ENCODE assay signal across 32 cellular contexts in genomic region chr15:52731732-52732470, GRCh38. TPM values are rescaled to one million over a fixed set of nuclear protein-coding genes. Genes with fewer than 3 reads are reported as not detected.
DNase-seq lines count a peak whose midpoint lies in the region; ATAC-seq and TF ChIP-seq lines count a peak whose summit lies in the region.
"Had no signal": no experiment of that assay in that cellular context is flagged by ENCODE, and none has a peak within 500 bp of the region (broad histone marks: within the 10 kb centered on the region; RNA-seq: fewer than 3 reads in every experiment).

No MANE protein-coding gene starts in this region.

- peaks cover 37% of the 10 kb centered on the region for H3K4me1 Mint-ChIP-seq in activated CD4-positive, alpha-beta memory T cell treated with anti-CD3 and anti-CD28 coated beads for 36 hours (ENCODE audit: low read depth)
- H3K4me1 Mint-ChIP-seq in activated CD4-positive, alpha-beta memory T cell treated with anti-CD3 and anti-CD28 coated beads, Interleukin-2, amount 10 ng/mL, durations not matched to agents 7 days and 5 days = peaks cover 54% of the 10 kb centered on the region

- no peak overlapping the region for H3K27ac ChIP-seq in OCI-LY3 (ENCODE audit: low read length)
- peak overlapping the region; percentile 68 to 89 (median 86) for H3K27ac ChIP-seq in gastrocnemius medialis
- H3K27ac ChIP-seq: 22Rv1, hepatocyte, neutrophil, prostate gland, sigmoid colon, thoracic aorta had no signal

- no peak overlapping the region for H3K4me3 Mint-ChIP-seq in activated CD4-positive, alpha-beta memory T cell treated with anti-CD3 and anti-CD28 coated beads for 36 hours
- H3K4me3 Mint-ChIP-seq in activated CD4-positive, alpha-beta memory T cell treated with anti-CD3 and anti-CD28 coated beads, Interleukin-2, amount 10 ng/mL, durations not matched to agents 7 days and 5 days = no peak overlapping the region
- H3K4me3 Mint-ChIP-seq: CD4-positive, alpha-beta T cell; GM23338; HFFc6; memory B cell had no signal

- H3K9ac ChIP-seq in OCI-LY3 (ENCODE audit: low read length) = no peak overlapping the region

- in situ Hi-C loops in gastrocnemius medialis (cut with MboI; ENCODE audit: low sequenced_read_pairs in 4 of 4) = loop anchor here (5.0 to 25.0 kb wide), 7 partner anchors 50 to 480 kb away; partner anchors contain the start of gene MYO5A (in 1 of the 4)

- no peaks in the 10 kb centered on the region for H3K36me3 ChIP-seq in OCI-LY3 (replicated peaks; ENCODE audit: low read depth, low read length)
- no peaks in the 10 kb centered on the region for H3K36me3 ChIP-seq in gastrocnemius medialis
- H3K36me3 ChIP-seq in BE2C = no peaks in the 10 kb centered on the region
- H3K36me3 ChIP-seq: neutrophil, prostate gland, sigmoid colon, thoracic aorta had no signal

- H3K4me2 ChIP-seq in OCI-LY3 (ENCODE audit: low read length) = no peak overlapping the region
- H3K4me2 ChIP-seq: GM23338, hepatocyte had no signal

- no peak for DNase-seq in activated CD4-positive, alpha-beta memory T cell treated with anti-CD3 and anti-CD28 coated beads for 36 hours
- DNase-seq in activated CD4-positive, alpha-beta memory T cell treated with anti-CD3 and anti-CD28 coated beads, Interleukin-2, amount 10 ng/mL, durations not matched to agents 7 days and 5 days = no peak
- peak; percentile 41 for DNase-seq in dermis blood vessel endothelial cell
- peak in 1 of 2 donors; percentile 40 for DNase-seq in gastrocnemius medialis
- no peak for DNase-seq in BE2C
- DNase-seq in activated CD4-positive, alpha-beta T cell treated with anti-CD3 and anti-CD28 coated beads, Interleukin-2, amount 50 U/mL, for 1 hour = no peak
- DNase-seq: activated CD4-positive, alpha-beta T cell treated with anti-CD3 and anti-CD28 coated beads for 1 hour; activated T-cell treated with anti-CD3 and anti-CD28 coated beads for 4 hours; aorta; CD4-positive, alpha-beta T cell; cortex of kidney; HFFc6; left cardiac atrium; NCI-H1092; NCI-H187; NCI-H526; sigmoid colon; stimulated activated CD4-positive, alpha-beta T cell treated with anti-CD3 and anti-CD28 coated beads, Interleukin-15, amount 100 ng/mL, for 24 hours; stimulated activated naive CD4-positive, alpha-beta T cell treated with Interleukin-2 at 50 U/mL for 16 hours; T-helper 1 cell had no signal

- H3K9me3 ChIP-seq in OCI-LY3 (ENCODE audit: insufficient read depth, low read length) (no peaks in the 10 kb centered on the region), gastrocnemius medialis (no peaks in the 10 kb centered on the region), BE2C (no peaks in the 10 kb centered on the region)
- H3K9me3 ChIP-seq: neutrophil, prostate gland, sigmoid colon, thoracic aorta had no signal

- H3K4me3 ChIP-seq in OCI-LY3 (ENCODE audit: low read length) (no peak overlapping the region), gastrocnemius medialis (no peak overlapping the region), BE2C (ENCODE audit: low read depth, low read length) (no peak overlapping the region)
- H3K4me3 ChIP-seq: GM23338, hepatocyte, prostate gland, sigmoid colon, thoracic aorta had no signal

- peak; percentile 6 to 28 for ATAC-seq in gastrocnemius medialis
- no peak for ATAC-seq in HG02981 (IDR thresholded peaks at IDR 0.05; ENCODE audit: unreplicated experiment)
- ATAC-seq: GM23338, left cardiac atrium had no signal

- H3K27me3 Mint-ChIP-seq in activated CD4-positive, alpha-beta memory T cell treated with anti-CD3 and anti-CD28 coated beads for 36 hours = no peaks in the 10 kb centered on the region
- no peaks in the 10 kb centered on the region for H3K27me3 Mint-ChIP-seq in activated CD4-positive, alpha-beta memory T cell treated with anti-CD3 and anti-CD28 coated beads, Interleukin-2, amount 10 ng/mL, durations not matched to agents 7 days and 5 days
- H3K27me3 Mint-ChIP-seq: CD4-positive, alpha-beta T cell; memory B cell had no signal

- intact Hi-C loops in activated CD4-positive, alpha-beta memory T cell treated with anti-CD3 and anti-CD28 coated beads for 36 hours (cut with micrococcal nuclease) = loop anchor here (2.0 to 5.0 kb wide), 2 partner anchors 203 to 270 kb away; partner anchors contain the start of gene MYO5A
- intact Hi-C loops in gastrocnemius medialis (cut with DNase I; ENCODE audit: low total_unique reads) = loop anchor here (5.0 to 10.0 kb wide), 2 partner anchors 100 to 177 kb away; no protein-coding TSS in a partner anchor

- no peaks in the 10 kb centered on the region for H3K9me3 Mint-ChIP-seq in activated CD4-positive, alpha-beta memory T cell treated with anti-CD3 and anti-CD28 coated beads for 36 hours
- H3K9me3 Mint-ChIP-seq in activated CD4-positive, alpha-beta memory T cell treated with anti-CD3 and anti-CD28 coated beads, Interleukin-2, amount 10 ng/mL, durations not matched to agents 7 days and 5 days = no peaks in the 10 kb centered on the region
- H3K9me3 Mint-ChIP-seq: CD4-positive, alpha-beta T cell; HFFc6; memory B cell had no signal

- TF ChIP-seq CTCF in OCI-LY3 (IDR thresholded peaks at IDR 0.05; ENCODE audit: low read depth, low read length) = no peak
- TF ChIP-seq CTCF in gastrocnemius medialis (IDR thresholded peaks at IDR 0.05 in 4 of 5, conservative IDR thresholded peaks at IDR 0.05 in 1 of 5) = no peak
- TF ChIP-seq CTCF in BE2C (IDR thresholded peaks at IDR 0.05; ENCODE audit: low read depth, low read length) = no peak

- no peaks in the 10 kb centered on the region for H3K36me3 Mint-ChIP-seq in activated CD4-positive, alpha-beta memory T cell treated with anti-CD3 and anti-CD28 coated beads for 36 hours
- H3K36me3 Mint-ChIP-seq in activated CD4-positive, alpha-beta memory T cell treated with anti-CD3 and anti-CD28 coated beads, Interleukin-2, amount 10 ng/mL, durations not matched to agents 7 days and 5 days (ENCODE audit: low read depth) = no peaks in the 10 kb centered on the region
- H3K36me3 Mint-ChIP-seq: memory B cell had no signal

- no peaks in the 10 kb centered on the region for H3K79me2 ChIP-seq in OCI-LY3 (ENCODE audit: low read length)
- H3K79me2 ChIP-seq: hepatocyte had no signal

- CTCF ChIA-PET in activated CD4-positive, alpha-beta memory T cell treated with anti-CD3 and anti-CD28 coated beads for 36 hours (lab: Charles Lee) = interaction anchor here (0.6 to 5.0 kb wide), 4 partner anchors 403 to 475 kb away, joined by 3 to 35 read pairs (median 4); no protein-coding TSS in a partner anchor
- CTCF ChIA-PET in activated CD4-positive, alpha-beta memory T cell treated with anti-CD3 and anti-CD28 coated beads, Interleukin-2, amount 10 ng/mL, durations not matched to agents 7 days and 5 days (lab: Charles Lee) = interaction anchor here (0.6 to 7.8 kb wide), 6 partner anchors 343 to 504 kb away, joined by 3 to 145 read pairs (median 4); no protein-coding TSS in a partner anchor

- POLR2A ChIA-PET in activated CD4-positive, alpha-beta memory T cell treated with anti-CD3 and anti-CD28 coated beads for 36 hours (lab: Charles Lee) = interaction anchor here (0.6 kb wide), 1 partner anchor 94 kb away, joined by 4 read pairs; no protein-coding TSS in a partner anchor
- POLR2A ChIA-PET in activated CD4-positive, alpha-beta memory T cell treated with anti-CD3 and anti-CD28 coated beads, Interleukin-2, amount 10 ng/mL, durations not matched to agents 7 days and 5 days (lab: Charles Lee) = interaction anchor here (0.9 to 1.2 kb wide), 3 partner anchors 49 to 475 kb away, joined by 3 to 5 read pairs (median 3); partner anchors contain the start of gene ATOSA

- H3K4me1 ChIP-seq in OCI-LY3 (ENCODE audit: low read length) (peaks cover 39% of the 10 kb centered on the region), gastrocnemius medialis (peaks cover 45 to 60% of the 10 kb centered on the region in 2 donors), BE2C (no peaks in the 10 kb centered on the region)
- H3K4me1 ChIP-seq: prostate gland had no signal

- no peaks in the 10 kb centered on the region for H4K20me1 ChIP-seq in OCI-LY3 (ENCODE audit: insufficient read depth, low read length)

- peak overlapping the region; percentile 7 for H3K27ac Mint-ChIP-seq in activated CD4-positive, alpha-beta memory T cell treated with anti-CD3 and anti-CD28 coated beads for 36 hours
- H3K27ac Mint-ChIP-seq in activated CD4-positive, alpha-beta memory T cell treated with anti-CD3 and anti-CD28 coated beads, Interleukin-2, amount 10 ng/mL, durations not matched to agents 7 days and 5 days = no peak overlapping the region
- H3K27ac Mint-ChIP-seq: GM23338, HFFc6 had no signal

- TF ChIP-seq POLR2A in gastrocnemius medialis (IDR thresholded peaks at IDR 0.05) = no peak

- 0 out of 2 replicates have a peak, but pooled peaks cover under 1% of the 10 kb centered on the region for H3K27me3 ChIP-seq in OCI-LY3 (ENCODE audit: low read depth, low read length)
- no peaks in the 10 kb centered on the region for H3K27me3 ChIP-seq in gastrocnemius medialis
- no peaks in the 10 kb centered on the region; the same call in 1 of the 2 replicates for H3K27me3 ChIP-seq in BE2C
- H3K27me3 ChIP-seq: hepatocyte, sigmoid colon had no signal

- H2AFZ ChIP-seq in OCI-LY3 (ENCODE audit: low read depth, low read length) = peak overlapping the region; percentile 7; the same call in 1 of the 2 replicates
- H2AFZ ChIP-seq: GM23338, hepatocyte had no signal

RNA-seq across cellular contexts. Expression of gene ATOSA, which starts 52.7 kb away (rescaled TPM):
- 10 to 100 TPM; 18.2 to 19.3 TPM for total RNA-seq in activated CD4-positive, alpha-beta memory T cell treated with anti-CD3 and anti-CD28 coated beads for 36 hours
- 10 to 100 TPM; 44.9 to 46.6 TPM for total RNA-seq in activated CD4-positive, alpha-beta memory T cell treated with anti-CD3 and anti-CD28 coated beads, Interleukin-2, amount 10 ng/mL, durations not matched to agents 7 days and 5 days
- total RNA-seq in dermis blood vessel endothelial cell (66.3 and 66.5 TPM in 2 replicates), gastrocnemius medialis (100 to 1,000 TPM in 3 of 4 donors, 10 to 100 TPM in 1; 61.9 to 491 (median 137) TPM)
- polyA plus RNA-seq in BE2C (2012; ENCODE audit: insufficient read depth, insufficient read length, low read depth) = 31.6 TPM

RNA-seq across cellular contexts. Expression of gene ONECUT1, which starts 58.2 kb away (rescaled TPM):
- total RNA-seq in activated CD4-positive, alpha-beta memory T cell treated with anti-CD3 and anti-CD28 coated beads for 36 hours = not detected
- not detected for total RNA-seq in activated CD4-positive, alpha-beta memory T cell treated with anti-CD3 and anti-CD28 coated beads, Interleukin-2, amount 10 ng/mL, durations not matched to agents 7 days and 5 days
- not detected in 2 replicates for total RNA-seq in dermis blood vessel endothelial cell
- not detected for total RNA-seq in gastrocnemius medialis
- polyA plus RNA-seq in BE2C (2012; ENCODE audit: insufficient read depth, insufficient read length, low read depth) = not detected
- total RNA-seq: aorta; cardiac septum; CD4-positive, alpha-beta T cell; esophagus mucosa; frontal cortex; left cardiac atrium had no signal
- polyA plus RNA-seq: aorta, sigmoid colon had no signal
